29 cellular contexts compared by ENCODE assay signal in genomic region chr2:219488149-219488843, GRCh38. TPM values are rescaled to one million over a fixed set of nuclear protein-coding genes. Genes with fewer than 3 reads are reported as not detected.
DNase-seq lines count a peak whose midpoint lies in the region; ATAC-seq, FAIRE-seq and TF ChIP-seq lines count a peak whose summit lies in the region.
"Had no signal": no experiment of that assay in that cellular context is flagged by ENCODE, and none has a peak within 500 bp of the region (broad histone marks: within the 10 kb centered on the region; RNA-seq: fewer than 3 reads in every experiment).

No MANE protein-coding gene starts in this region.

- H3K9ac ChIP-seq in K562 (ENCODE audit: insufficient read depth in 1 of 2, low read depth in 2 of 2, low read length in 2 of 2) (no peak overlapping the region), stomach smooth muscle (ENCODE audit: low read length in 2 of 2) (no peak overlapping the region)
- H3K9ac ChIP-seq: BLaER1 treated with 17β-estradiol and CSF1 and Interleukin-3, amounts not matched to agents 10 nM and 100 nM; GM23248 had no signal

- intact Hi-C loops in K562 (cut with micrococcal nuclease): no loop called here

- no peak overlapping the region for H3K4me2 ChIP-seq in K562 (ENCODE audit: insufficient read depth, low read length)
- H3K4me2 ChIP-seq: A549; BLaER1 treated with 17β-estradiol and CSF1 and Interleukin-3, amounts not matched to agents 10 nM and 100 nM had no signal

- no peaks in the 10 kb centered on the region for H3K9me1 ChIP-seq in K562 (ENCODE audit: control insufficient read depth, insufficient read depth, low read length)

- H3K27ac ChIP-seq in K562 (ENCODE audit: extremely low read depth, low read depth, low read length) (no peak overlapping the region), gastroesophageal sphincter (peak overlapping the region in 3 of 4 donors; percentile 11 to 99 (median 58)), stomach smooth muscle (ENCODE audit: low read length) (peak overlapping the region; percentile 66)
- H3K27ac ChIP-seq: A549; BLaER1 treated with 17β-estradiol and CSF1 and Interleukin-3, amounts not matched to agents 10 nM and 100 nM; GM23248 had no signal

- TF ChIP-seq EP300 in K562 (IDR thresholded peaks at IDR 0.05; ENCODE audit: low read length) (no peak), gastroesophageal sphincter (IDR thresholded peaks at IDR 0.05) (no peak)

- H3K36me3 ChIP-seq in H7 (replicated peaks; ENCODE audit: control insufficient read depth, insufficient read depth, low read length) (no peaks in the 10 kb centered on the region), K562 (ENCODE audit: control insufficient read depth, insufficient read depth, low read length) (no peaks in the 10 kb centered on the region), gastroesophageal sphincter (peaks cover 0 to 97% of the 10 kb centered on the region in 2 donors), stomach smooth muscle (ENCODE audit: control insufficient read depth in 2 of 2, insufficient read depth in 2 of 2, low read length in 2 of 2) (peaks cover 31 to 39% of the 10 kb centered on the region in 2 donors)
- H3K36me3 ChIP-seq: BLaER1 treated with 17β-estradiol and CSF1 and Interleukin-3, amounts not matched to agents 10 nM and 100 nM; HAP-1 had no signal

- H3K27me3 ChIP-seq in H7 (ENCODE audit: control insufficient read depth, insufficient read depth, low read length) (peaks cover 26% of the 10 kb centered on the region), K562 (ENCODE audit: control insufficient read depth in 2 of 2, insufficient read depth in 2 of 2, low read length in 2 of 2) (no peaks in the 10 kb centered on the region), gastroesophageal sphincter (peaks cover 37% of the 10 kb centered on the region), stomach smooth muscle (ENCODE audit: control insufficient read depth in 1 of 2, insufficient read depth in 2 of 2, low read length in 2 of 2) (peaks cover 4 to 8% of the 10 kb centered on the region in 2 donors)
- H3K27me3 ChIP-seq: BE2C had no signal

- CTCF ChIA-PET in K562 (lab: Yijun Ruan, JAX; ENCODE audit: low intra/inter-chr PET ratio): no interaction called here

- DNase-seq in H7: peak; percentile 55
- no peak for DNase-seq in K562 (ENCODE audit: extremely low read depth in 1 of 4, low spot score in 3 of 4)
- DNase-seq in stimulated activated CD8-positive, alpha-beta memory T cell treated with anti-CD3 and anti-CD28 coated beads, Interleukin-4, amount 100 ng/mL, for 48 hours: no peak
- DNase-seq in stimulated activated CD4-positive, alpha-beta T cell treated with anti-CD3 and anti-CD28 coated beads, Interleukin-4, amount 100 ng/mL, for 24 hours: no peak
- no peak for DNase-seq in DMS153 treated with DMSO at 0.1 percent for 48 hours (lab: John Stamatoyannopoulos, UW; ENCODE audit: unreplicated experiment)
- DNase-seq: 8988T; ACHN; AML-193; BE2C; CD4-positive, alpha-beta T cell; CD8-positive, alpha-beta memory T cell; DMS 273 treated with DMSO at 0.1 percent for 48 hours; DMS53; DMS79 treated with DMSO at 0.1 percent for 48 hours; GF-D8; GM23248; HFFc6 had no signal

- no peak for TF ChIP-seq RAD21 in K562 (CRISPR knock-in tag; conservative IDR thresholded peaks at IDR 0.05 in 1 of 2, IDR thresholded peaks at IDR 0.05 in 1 of 2)

- H3K79me2 ChIP-seq in K562 (ENCODE audit: control insufficient read depth, insufficient read depth, low read length): no peaks in the 10 kb centered on the region

- no peak overlapping the region for H3K4me3 ChIP-seq in H7 (ENCODE audit: insufficient read depth, low read depth, low read length)
- no peak overlapping the region for H3K4me3 ChIP-seq in K562
- H3K4me3 ChIP-seq in gastroesophageal sphincter: no peak overlapping the region
- no peak overlapping the region for H3K4me3 ChIP-seq in stomach smooth muscle (ENCODE audit: low read length in 2 of 2)
- H3K4me3 ChIP-seq: A549; BLaER1 treated with 17β-estradiol and CSF1 and Interleukin-3, amounts not matched to agents 10 nM and 100 nM; GM23248; HAP-1 had no signal

- in situ Hi-C loops in K562 (cut with MboI): no loop called here

- POLR2A ChIA-PET in K562 (lab: Yijun Ruan, JAX): interaction anchor here (0.7 to 1.5 kb wide), 2 partner anchors 16 to 40 kb away, joined by 3 read pairs; no protein-coding TSS in a partner anchor

- no peaks in the 10 kb centered on the region for H4K20me1 ChIP-seq in K562 (replicated peaks; ENCODE audit: control insufficient read depth, insufficient read depth, low read length)

- 73% methylated on average over 2 of the region's 17 CpGs for WGBS in K562 (ENCODE audit: insufficient coverage, low coverage, missing lambda C conversion rate)
- WGBS in gastroesophageal sphincter (ENCODE audit: low coverage in 1 of 2), 2 donors: 0% methylated on average over 1 of the region's 17 CpGs; no CpG with 5 or more reads in 1 of the 2 donors

- H3K9me3 ChIP-seq in K562 (replicated peaks; ENCODE audit: control insufficient read depth, insufficient read depth, low read depth, low read length): no peaks in the 10 kb centered on the region
- H3K9me3 ChIP-seq in gastroesophageal sphincter: no peaks in the 10 kb centered on the region
- no peaks in the 10 kb centered on the region for H3K9me3 ChIP-seq in stomach smooth muscle (ENCODE audit: control insufficient read depth in 2 of 2, low read length in 2 of 2)
- H3K9me3 ChIP-seq: A549; BE2C; BLaER1 treated with 17β-estradiol and CSF1 and Interleukin-3, amounts not matched to agents 10 nM and 100 nM; HAP-1 had no signal

- TF ChIP-seq POLR2A in K562 (conservative IDR thresholded peaks at IDR 0.05) (no peak), gastroesophageal sphincter (IDR thresholded peaks at IDR 0.05) (no peak)

- FAIRE-seq in K562 (lab: Jason Lieb, UNC): no peak
- FAIRE-seq: A549, D721Med, GM12891, GM18507 had no signal

- no peak overlapping the region for H2AFZ ChIP-seq in K562 (ENCODE audit: low read depth, low read length)
- H2AFZ ChIP-seq: GM23248 had no signal

- TF ChIP-seq CTCF in K562 (IDR thresholded peaks at IDR 0.05 in 2 of 3, conservative IDR thresholded peaks at IDR 0.05 in 1 of 3; ENCODE audit: insufficient read depth in 2 of 3, low read depth in 1 of 3, low read length in 3 of 3) (no peak), gastroesophageal sphincter (IDR thresholded peaks at IDR 0.05) (no peak)

- ATAC-seq in K562 (no peak), gastroesophageal sphincter (no peak)
- ATAC-seq: A549 had no signal

- BruUV-seq in K562 (replicated peaks; lab: Mats Ljungman, UMichigan): no TSS peak

- H3K4me1 ChIP-seq in K562 (replicated peaks in 1 of 2; ENCODE audit: control insufficient read depth in 2 of 2, insufficient read depth in 2 of 2, low read length in 2 of 2): peaks cover 6 to 59% of the 10 kb centered on the region in 2 experiments; a peak in 3 of 5 replicates
- peaks cover 0 to 20% (median 11%) of the 10 kb centered on the region in 3 donors for H3K4me1 ChIP-seq in gastroesophageal sphincter
- peaks cover 18% of the 10 kb centered on the region for H3K4me1 ChIP-seq in stomach smooth muscle (ENCODE audit: control insufficient read depth, insufficient read depth, low read length)
- H3K4me1 ChIP-seq: A549, BE2C, HAP-1 had no signal

RNA-seq across cellular contexts. Expression of gene GMPPA, which starts 10.4 kb away (rescaled TPM):
- 53.4 and 71.7 TPM in 2 replicates for total RNA-seq in H7 (2014; rRNA removed; shearing (Covaris generic))
- 76.3 and 182 TPM in 2 replicates for total RNA-seq in K562 (2011; cell fraction: chromatin; rRNA removed; ENCODE audit: low replicate concordance)
- total RNA-seq in K562 (2011; cell fraction: nucleolus; rRNA removed): 113 and 116 TPM in 2 replicates
- 78.7 and 92.4 TPM in 2 replicates for total RNA-seq in K562 (2011; cell fraction: nucleoplasm; rRNA removed)
- total RNA-seq in K562 (2014; rRNA removed): 66.7 and 93.8 TPM in 2 replicates
- 38.5 and 47.9 TPM in 2 replicates for total RNA-seq in K562 (2014; rRNA removed; fragmentation: Illumina TruSeq; extraction: Trizol)
- total RNA-seq in K562 (2015; rRNA removed; fragmentation: Illumina TruSeq; extraction: Trizol): 59.6 and 65.4 TPM in 2 replicates
- 69.7 and 71.3 TPM in 2 replicates for total RNA-seq in K562 (2021)
- 101 and 108 TPM in 2 replicates for polyA plus RNA-seq in K562 (2011; rRNA removed)
- 152 and 203 TPM in 2 replicates for polyA plus RNA-seq in K562 (2011; cell fraction: cytosol; rRNA removed)
- polyA plus RNA-seq in K562 (2011; cell fraction: nucleus; rRNA removed): 219 and 235 TPM in 2 replicates
- 99.0 and 134 TPM in 2 replicates for polyA plus RNA-seq in K562 (2012)
- polyA plus RNA-seq in K562 (2014; fragmentation: Illumina TruSeq; extraction: Trizol): 82.1 and 90.5 TPM in 2 replicates
- 10 to 100 TPM in 1 of 2 experiments, 1 to 10 TPM in 1; 7.0 to 24.7 TPM for polyA plus RNA-seq in K562 (2014; fragmentation: Nextera tagmentation; extraction: Ambion mirVana)
- 71.2 and 75.4 TPM in 2 replicates for polyA plus RNA-seq in K562 (2014; rRNA removed)
- 73.2 and 103 TPM in 2 replicates for polyA minus RNA-seq in K562 (2011; rRNA and poly(A)+ RNA removed)
- 47.8 and 64.1 TPM in 2 replicates for polyA minus RNA-seq in K562 (2011; cell fraction: cytosol; rRNA and poly(A)+ RNA removed)
- 38.2 and 59.0 TPM in 2 replicates for polyA minus RNA-seq in K562 (2011; cell fraction: nucleus; rRNA and poly(A)+ RNA removed)
- total RNA-seq in gastroesophageal sphincter: 10 to 100 TPM; 11.3 to 26.4 (median 14.2) TPM

RNA-seq across cellular contexts. Expression of gene ASIC4, which starts 26.0 kb away (rescaled TPM):
- 0.07 and 1.2 TPM in 2 replicates for total RNA-seq in H7 (2014; rRNA removed; shearing (Covaris generic))
- total RNA-seq in K562 (2011; cell fraction: chromatin; rRNA removed; ENCODE audit: low replicate concordance): 14.4 and 30.7 TPM in 2 replicates
- 21.7 and 26.1 TPM in 2 replicates for total RNA-seq in K562 (2011; cell fraction: nucleolus; rRNA removed)
- total RNA-seq in K562 (2011; cell fraction: nucleoplasm; rRNA removed): 15.1 and 18.3 TPM in 2 replicates
- 17.7 and 24.8 TPM in 2 replicates for total RNA-seq in K562 (2014; rRNA removed)
- total RNA-seq in K562 (2014; rRNA removed; fragmentation: Illumina TruSeq; extraction: Trizol): 2.3 and 3.8 TPM in 2 replicates
- total RNA-seq in K562 (2015; rRNA removed; fragmentation: Illumina TruSeq; extraction: Trizol): 9.6 and 9.8 TPM in 2 replicates
- total RNA-seq in K562 (2021): 13.5 and 14.7 TPM in 2 replicates
- 2.5 and 8.6 TPM in 2 replicates for polyA plus RNA-seq in K562 (2011; rRNA removed)
- 4.7 and 5.7 TPM in 2 replicates for polyA plus RNA-seq in K562 (2011; cell fraction: cytosol; rRNA removed)
- polyA plus RNA-seq in K562 (2011; cell fraction: nucleus; rRNA removed): 48.9 and 62.7 TPM in 2 replicates
- polyA plus RNA-seq in K562 (2012): 15.2 and 19.8 TPM in 2 replicates
- 4.8 and 5.0 TPM in 2 replicates for polyA plus RNA-seq in K562 (2014; fragmentation: Illumina TruSeq; extraction: Trizol)
- under 1 TPM; 0.07 to 0.08 TPM for polyA plus RNA-seq in K562 (2014; fragmentation: Nextera tagmentation; extraction: Ambion mirVana)
- 19.0 and 19.2 TPM in 2 replicates for polyA plus RNA-seq in K562 (2014; rRNA removed)
- 2.5 and 4.5 TPM in 2 replicates for polyA minus RNA-seq in K562 (2011; rRNA and poly(A)+ RNA removed)
- polyA minus RNA-seq in K562 (2011; cell fraction: cytosol; rRNA and poly(A)+ RNA removed): 2.6 and 8.5 TPM in 2 replicates
- 13.9 and 26.5 TPM in 2 replicates for polyA minus RNA-seq in K562 (2011; cell fraction: nucleus; rRNA and poly(A)+ RNA removed)
- total RNA-seq in gastroesophageal sphincter: under 1 TPM in 1 of 4 donors, not detected in 3; 0.16 TPM
- total RNA-seq: CD8-positive, alpha-beta memory T cell; Daoy; G401; H4 had no signal
- polyA plus RNA-seq: CD14-positive monocyte; CD8-positive, alpha-beta memory T cell; GM23248 had no signal

RNA-seq across cellular contexts. Expression of gene SPEG, which starts 53.7 kb away (rescaled TPM):
- total RNA-seq in H7 (2014; rRNA removed; shearing (Covaris generic)): 25.3 and 27.4 TPM in 2 replicates
- 12.1 and 39.1 TPM in 2 replicates for total RNA-seq in K562 (2011; cell fraction: chromatin; rRNA removed; ENCODE audit: low replicate concordance)
- 23.0 and 26.8 TPM in 2 replicates for total RNA-seq in K562 (2011; cell fraction: nucleolus; rRNA removed)
- total RNA-seq in K562 (2011; cell fraction: nucleoplasm; rRNA removed): 15.2 and 19.2 TPM in 2 replicates
- total RNA-seq in K562 (2014; rRNA removed) (3.9 and 6.0 TPM in 2 replicates), K562 (2014; rRNA removed; fragmentation: Illumina TruSeq; extraction: Trizol) (1.3 and 1.5 TPM in 2 replicates), K562 (2015; rRNA removed; fragmentation: Illumina TruSeq; extraction: Trizol) (3.0 and 3.7 TPM in 2 replicates), K562 (2021) (6.0 and 8.7 TPM in 2 replicates), gastroesophageal sphincter (100 to 1,000 TPM in 3 of 4 donors, 10 to 100 TPM in 1; 90.2 to 307 (median 214) TPM)
- polyA plus RNA-seq in K562 (2011; rRNA removed) (6.3 and 6.5 TPM in 2 replicates), K562 (2014; fragmentation: Illumina TruSeq; extraction: Trizol) (2.4 and 5.5 TPM in 2 replicates), K562 (2014; fragmentation: Nextera tagmentation; extraction: Ambion mirVana) (1 to 10 TPM in 1 of 2 experiments, under 1 TPM in 1; 0.49 to 1.3 TPM), K562 (2014; rRNA removed) (6.5 and 7.9 TPM in 2 replicates)
- 4.6 and 12.1 TPM in 2 replicates for polyA plus RNA-seq in K562 (2011; cell fraction: cytosol; rRNA removed)
- polyA plus RNA-seq in K562 (2011; cell fraction: nucleus; rRNA removed): 24.5 and 70.3 TPM in 2 replicates
- polyA plus RNA-seq in K562 (2012): 9.4 and 12.8 TPM in 2 replicates
- polyA minus RNA-seq in K562 (2011; rRNA and poly(A)+ RNA removed): 1.5 and 2.0 TPM in 2 replicates
- polyA minus RNA-seq in K562 (2011; cell fraction: cytosol; rRNA and poly(A)+ RNA removed): 3.1 and 4.2 TPM in 2 replicates
- 11.8 and 14.0 TPM in 2 replicates for polyA minus RNA-seq in K562 (2011; cell fraction: nucleus; rRNA and poly(A)+ RNA removed)
- polyA plus RNA-seq: CD14-positive monocyte had no signal

RNA-seq across cellular contexts. Expression of gene CHPF, which starts 55.3 kb away (rescaled TPM):
- 104 and 113 TPM in 2 replicates for total RNA-seq in H7 (2014; rRNA removed; shearing (Covaris generic))
- 9.1 and 46.2 TPM in 2 replicates for total RNA-seq in K562 (2011; cell fraction: chromatin; rRNA removed; ENCODE audit: low replicate concordance)
- total RNA-seq in K562 (2011; cell fraction: nucleolus; rRNA removed): 74.1 and 96.4 TPM in 2 replicates
- 36.0 and 36.5 TPM in 2 replicates for total RNA-seq in K562 (2011; cell fraction: nucleoplasm; rRNA removed)
- total RNA-seq in K562 (2014; rRNA removed) (57.2 and 67.6 TPM in 2 replicates), K562 (2014; rRNA removed; fragmentation: Illumina TruSeq; extraction: Trizol) (1.5 and 2.0 TPM in 2 replicates), K562 (2015; rRNA removed; fragmentation: Illumina TruSeq; extraction: Trizol) (7.9 and 9.0 TPM in 2 replicates), K562 (2021) (40.1 and 41.1 TPM in 2 replicates), gastroesophageal sphincter (10 to 100 TPM; 36.0 to 66.0 (median 54.8) TPM)
- polyA plus RNA-seq in K562 (2011; rRNA removed) (9.9 and 14.8 TPM in 2 replicates), K562 (2014; fragmentation: Illumina TruSeq; extraction: Trizol) (2.6 and 11.5 TPM in 2 replicates), K562 (2014; fragmentation: Nextera tagmentation; extraction: Ambion mirVana) (under 1 TPM; 0.15 to 0.35 TPM), K562 (2014; rRNA removed) (31.8 and 32.1 TPM in 2 replicates)
- 22.8 and 80.8 TPM in 2 replicates for polyA plus RNA-seq in K562 (2011; cell fraction: cytosol; rRNA removed)
- 25.6 and 44.2 TPM in 2 replicates for polyA plus RNA-seq in K562 (2011; cell fraction: nucleus; rRNA removed)
- polyA plus RNA-seq in K562 (2012): 22.4 and 47.7 TPM in 2 replicates
- polyA minus RNA-seq in K562 (2011; rRNA and poly(A)+ RNA removed): 3.4 and 5.3 TPM in 2 replicates
- polyA minus RNA-seq in K562 (2011; cell fraction: cytosol; rRNA and poly(A)+ RNA removed): 25.0 and 30.2 TPM in 2 replicates
- 24.2 and 27.0 TPM in 2 replicates for polyA minus RNA-seq in K562 (2011; cell fraction: nucleus; rRNA and poly(A)+ RNA removed)

RNA-seq across cellular contexts. Expression of gene TMEM198, which starts 55.5 kb away (rescaled TPM):
- total RNA-seq in H7 (2014; rRNA removed; shearing (Covaris generic)): 2.9 and 4.2 TPM in 2 replicates
- 1.3 and 5.0 TPM in 2 replicates for total RNA-seq in K562 (2011; cell fraction: chromatin; rRNA removed; ENCODE audit: low replicate concordance)
- total RNA-seq in K562 (2011; cell fraction: nucleolus; rRNA removed): 4.3 and 6.5 TPM in 2 replicates
- 3.1 and 3.4 TPM in 2 replicates for total RNA-seq in K562 (2011; cell fraction: nucleoplasm; rRNA removed)
- 1.1 and 2.5 TPM in 2 replicates for total RNA-seq in K562 (2014; rRNA removed)
- 0.38 and 0.47 TPM in 2 replicates for total RNA-seq in K562 (2014; rRNA removed; fragmentation: Illumina TruSeq; extraction: Trizol)
- 0.98 and 1.1 TPM in 2 replicates for total RNA-seq in K562 (2015; rRNA removed; fragmentation: Illumina TruSeq; extraction: Trizol)
- 2.4 and 3.8 TPM in 2 replicates for total RNA-seq in K562 (2021)
- polyA plus RNA-seq in K562 (2011; rRNA removed): 1.1 and 2.2 TPM in 2 replicates
- polyA plus RNA-seq in K562 (2011; cell fraction: cytosol; rRNA removed): 2.6 and 3.9 TPM in 2 replicates
- polyA plus RNA-seq in K562 (2011; cell fraction: nucleus; rRNA removed): 19.4 and 26.1 TPM in 2 replicates
- polyA plus RNA-seq in K562 (2012): 2.1 and 3.5 TPM in 2 replicates
- 1.0 and 1.3 TPM in 2 replicates for polyA plus RNA-seq in K562 (2014; fragmentation: Illumina TruSeq; extraction: Trizol)
- polyA plus RNA-seq in K562 (2014; fragmentation: Nextera tagmentation; extraction: Ambion mirVana): under 1 TPM; 0.03 TPM
- 2.5 and 2.7 TPM in 2 replicates for polyA plus RNA-seq in K562 (2014; rRNA removed)
- 0.36 and 0.81 TPM in 2 replicates for polyA minus RNA-seq in K562 (2011; rRNA and poly(A)+ RNA removed)
- polyA minus RNA-seq in K562 (2011; cell fraction: cytosol; rRNA and poly(A)+ RNA removed): 0.95 and 1.0 TPM in 2 replicates
- 1.5 and 1.7 TPM in 2 replicates for polyA minus RNA-seq in K562 (2011; cell fraction: nucleus; rRNA and poly(A)+ RNA removed)
- total RNA-seq in gastroesophageal sphincter: 1 to 10 TPM; 1.6 to 9.5 (median 4.1) TPM
- polyA plus RNA-seq: CD14-positive monocyte; CD8-positive, alpha-beta memory T cell had no signal
